Comparison of ENCODE assay signal across 8 cellular contexts in genomic region chr12:125065753-125066570, GRCh38. TPM values are rescaled to one million over a fixed set of nuclear protein-coding genes. Genes with fewer than 3 reads are reported as not detected.
A peak's percentile ranks its signal among the peaks of the same experiment; 100 is the strongest.
DNase-seq lines count a peak whose midpoint lies in the region; TF ChIP-seq lines count a peak whose summit lies in the region.

No MANE protein-coding gene starts in this region.

- peaks cover 2% of the 10 kb centered on the region; the same call in 1 of the 2 replicates for H3K9me3 ChIP-seq in OCI-LY1 (ENCODE audit: low read length)
- no peaks in the 10 kb centered on the region for H3K9me3 ChIP-seq in esophagus (ENCODE audit: control insufficient read depth in 2 of 2, insufficient read depth in 1 of 2, low read depth in 1 of 2, low read length in 1 of 2)
- no peaks in the 10 kb centered on the region for H3K9me3 ChIP-seq in parathyroid adenoma (ENCODE audit: control insufficient read depth, low read length)

- H3K36me3 ChIP-seq in OCI-LY1 (ENCODE audit: insufficient read depth, low read length) (no peaks in the 10 kb centered on the region; the same call in 1 of the 2 replicates), esophagus (ENCODE audit: control insufficient read depth in 2 of 2, insufficient read depth in 2 of 2, low read length in 1 of 2) (peaks cover 0 to 9% of the 10 kb centered on the region in 2 donors), parathyroid adenoma (ENCODE audit: control insufficient read depth, insufficient read depth, low read length) (no peaks in the 10 kb centered on the region)

- H3K36me3 Mint-ChIP-seq in T-helper 2 cell treated with Interferon-gamma antibody and Interleukin-4, amounts not matched to agents 5 μg/mL and 100 μg/mL, for 36 hours (ENCODE audit: low read depth): peaks cover 5% of the 10 kb centered on the region

- POLR2A ChIA-PET in GM10248 (lab: Yijun Ruan, JAX): interaction anchor here (1.3 kb wide), 1 partner anchor 152 kb away, joined by 4 read pairs; the partner anchor contains the start of gene UBC

- peak overlapping the region; percentile 66 for H3K4me3 ChIP-seq in OCI-LY1 (ENCODE audit: low read depth, low read length, poor library complexity, severe bottlenecking)
- H3K4me3 ChIP-seq in esophagus (ENCODE audit: low read depth in 1 of 2, low read length in 2 of 2): peak overlapping the region; percentile 79 to 83
- peak overlapping the region; percentile 70 for H3K4me3 ChIP-seq in parathyroid adenoma (ENCODE audit: low read depth, low read length)

- no peak overlapping the region for H3K27ac ChIP-seq in OCI-LY1 (ENCODE audit: low read depth, low read length, poor library complexity, severe bottlenecking)
- peak overlapping the region; percentile 53 to 65 for H3K27ac ChIP-seq in esophagus (ENCODE audit: low read depth in 2 of 2, low read length in 1 of 2)
- no peak overlapping the region for H3K27ac ChIP-seq in parathyroid adenoma

- H4K20me1 ChIP-seq in OCI-LY1 (ENCODE audit: insufficient read depth, low read length): no peaks in the 10 kb centered on the region

- H3K9ac ChIP-seq in OCI-LY1 (ENCODE audit: low read length): peak overlapping the region; percentile 55
- H3K9ac ChIP-seq in parathyroid adenoma: peak overlapping the region; percentile 81

- no peaks in the 10 kb centered on the region for H3K9me2 ChIP-seq in OCI-LY1 (ENCODE audit: low read depth, low read length)

- peak overlapping the region; percentile 92 for H3K4me3 Mint-ChIP-seq in T-helper 2 cell treated with Interferon-gamma antibody and Interleukin-4, amounts not matched to agents 5 μg/mL and 100 μg/mL, for 36 hours

- H3K27me3 Mint-ChIP-seq in T-helper 2 cell treated with Interferon-gamma antibody and Interleukin-4, amounts not matched to agents 5 μg/mL and 100 μg/mL, for 36 hours (ENCODE audit: low read depth): peaks cover 19% of the 10 kb centered on the region

- peaks cover 21% of the 10 kb centered on the region for H3K4me1 Mint-ChIP-seq in T-helper 2 cell treated with Interferon-gamma antibody and Interleukin-4, amounts not matched to agents 5 μg/mL and 100 μg/mL, for 36 hours (ENCODE audit: low read depth)

- peaks cover 4% of the 10 kb centered on the region for H3K9me3 Mint-ChIP-seq in T-helper 2 cell treated with Interferon-gamma antibody and Interleukin-4, amounts not matched to agents 5 μg/mL and 100 μg/mL, for 36 hours

- CTCF ChIA-PET in GM10248 (lab: Yijun Ruan, JAX): no interaction called here

- H3K4me1 ChIP-seq in OCI-LY1 (ENCODE audit: insufficient read depth, low read length, severe bottlenecking) (peaks cover 22% of the 10 kb centered on the region), esophagus (ENCODE audit: control insufficient read depth in 2 of 2, insufficient read depth in 2 of 2, low read length in 1 of 2) (peaks cover 3 to 12% of the 10 kb centered on the region in 2 donors), parathyroid adenoma (no peaks in the 10 kb centered on the region)

- TF ChIP-seq CTCF in OCI-LY1 (IDR thresholded peaks at IDR 0.05; ENCODE audit: low read length): no peak
- TF ChIP-seq CTCF in parathyroid adenoma (IDR thresholded peaks at IDR 0.05): no peak
- TF ChIP-seq CTCF in GM10248 (IDR thresholded peaks at IDR 0.05; ENCODE audit: control extremely low read depth, extremely low read depth, low read depth, missing control alignments): no peak

- DNase-seq in T-helper 2 cell treated with Interferon-gamma antibody and Interleukin-4, amounts not matched to agents 5 μg/mL and 100 μg/mL, for 36 hours (ENCODE audit: low spot score): no peak
- DNase-seq in T-helper 2 cell (no peak), GM10248 (ENCODE audit: extremely low spot score) (no peak)
- DNase-seq in stimulated activated CD4-positive, alpha-beta T cell treated with anti-CD3 and anti-CD28 coated beads, Interleukin-1b, Interleukin-23, amount 100 ng/mL, for 48 hours: no peak
- DNase-seq in NK-92 treated with Interleukin-12 subunit alpha and Interleukin-12 subunit beta, amount 100 ng/mL, for 24 hours (lab: John Stamatoyannopoulos, UW): no peak

- H2AFZ ChIP-seq in OCI-LY1 (ENCODE audit: low read length): no peak overlapping the region
- H2AFZ ChIP-seq in parathyroid adenoma: peak overlapping the region; percentile 94

- H3K27me3 ChIP-seq in OCI-LY1 (ENCODE audit: insufficient read depth, low read length) (peaks cover 2% of the 10 kb centered on the region; the same call in 1 of the 2 replicates), esophagus (ENCODE audit: control insufficient read depth in 1 of 2, insufficient read depth in 2 of 2, low read length in 2 of 2) (no peaks in the 10 kb centered on the region), parathyroid adenoma (ENCODE audit: control insufficient read depth, insufficient read depth, low read length) (no peaks in the 10 kb centered on the region)

- H3F3A ChIP-seq in OCI-LY1 (ENCODE audit: insufficient read depth, low read length): no peaks in the 10 kb centered on the region

- H3K79me2 ChIP-seq in OCI-LY1 (ENCODE audit: insufficient read depth, low read length): no peaks in the 10 kb centered on the region
- H3K79me2 ChIP-seq in parathyroid adenoma: peaks cover 2% of the 10 kb centered on the region

- peak overlapping the region; percentile 69 for H3K4me2 ChIP-seq in OCI-LY1 (ENCODE audit: low read length)
- H3K4me2 ChIP-seq in parathyroid adenoma (ENCODE audit: low read length): peak overlapping the region; percentile 84

- 36 to 49% methylated on average over 20 to 23 of the region's 23 CpGs for WGBS in esophagus, 2 donors

- H3K27ac Mint-ChIP-seq in T-helper 2 cell treated with Interferon-gamma antibody and Interleukin-4, amounts not matched to agents 5 μg/mL and 100 μg/mL, for 36 hours: peak overlapping the region; percentile 71

RNA-seq across cellular contexts. Expression of gene AACS, which starts 0.7 kb away (rescaled TPM):
- polyA plus RNA-seq in esophagus: 10 to 100 TPM; 24.3 to 26.9 TPM

Comparison
In these comparisons a context has a peak if more than half of its experiments do, and no peak if none do; other contexts are left out.
1. H3K27ac ChIP-seq: peak in esophagus (2 of 2); none in OCI-LY1 (single experiment) and parathyroid adenoma (single experiment).
2. Peak in every context shown above with its lines, with median percentiles within 50 percentile points of each other: H3K4me3 ChIP-seq.